In genomic region chr7:507623-508305, GRCh38 we compare ENCODE assay signal across 20 cellular contexts. TPM values are rescaled to one million over a fixed set of nuclear protein-coding genes. Genes with fewer than 3 reads are reported as not detected.
DNase-seq lines count a peak whose midpoint lies in the region; ATAC-seq and TF ChIP-seq lines count a peak whose summit lies in the region.
"Had no signal": no experiment of that assay in that cellular context is flagged by ENCODE, and none has a peak within 500 bp of the region (broad histone marks: within the 10 kb centered on the region; RNA-seq: fewer than 3 reads in every experiment).

No MANE protein-coding gene starts in this region.

- H3K4me3 ChIP-seq in Caco-2 (ENCODE audit: low read depth, low read length) (no peak overlapping the region), coronary artery (no peak overlapping the region), left lung (no peak overlapping the region), spleen (no peak overlapping the region), thyroid gland (replicated peaks in 1 of 3) (no peak overlapping the region)
- H3K4me3 ChIP-seq: esophagus squamous epithelium, K562 had no signal

- H3K4me1 Mint-ChIP-seq in Caco-2 (ENCODE audit: low read depth, unreplicated experiment): peaks cover 22% of the 10 kb centered on the region
- H3K4me1 Mint-ChIP-seq in activated T-cell treated with anti-CD3 and anti-CD28 coated beads, Interleukin-2, amount 50 U/mL, for 4 hours (ENCODE audit: low read depth): no peaks in the 10 kb centered on the region
- H3K4me1 Mint-ChIP-seq: T-cell had no signal

- CTCF ChIA-PET in Caco-2 (lab: Charles Lee): no interaction called here

- H3K27me3 ChIP-seq in Caco-2 (replicated peaks; ENCODE audit: control insufficient read depth, insufficient read depth, low read length): no peaks in the 10 kb centered on the region
- no peaks in the 10 kb centered on the region for H3K27me3 ChIP-seq in left lung
- no peaks in the 10 kb centered on the region for H3K27me3 ChIP-seq in spleen (replicated peaks in 1 of 7)
- no peaks in the 10 kb centered on the region for H3K27me3 ChIP-seq in thyroid gland

- no peaks in the 10 kb centered on the region; the same call in none of the 2 replicates for H3K36me3 ChIP-seq in Caco-2 (ENCODE audit: control insufficient read depth, insufficient read depth, low read length)
- H3K36me3 ChIP-seq in left lung: peaks cover 0 to 37% of the 10 kb centered on the region in 2 donors
- peaks cover 0 to 99% (median 11%) of the 10 kb centered on the region in 6 donors for H3K36me3 ChIP-seq in spleen
- peaks cover 2 to 3% of the 10 kb centered on the region in 2 donors for H3K36me3 ChIP-seq in thyroid gland

- intact Hi-C loops in Caco-2 (cut with micrococcal nuclease; ENCODE audit: unreplicated experiment) (no loop called here), left lung (cut with DNase I) (no loop called here), spleen (cut with DNase I; ENCODE audit: low total_unique reads) (no loop called here), thyroid gland (cut with DNase I) (loop anchor here (10.0 kb wide), 1 partner anchor 113 kb away; no protein-coding TSS in a partner anchor)

- H3K36me3 Mint-ChIP-seq in Caco-2 (ENCODE audit: insufficient read depth, unreplicated experiment): peaks cover 83% of the 10 kb centered on the region
- H3K36me3 Mint-ChIP-seq in activated T-cell treated with anti-CD3 and anti-CD28 coated beads, Interleukin-2, amount 50 U/mL, for 4 hours (ENCODE audit: insufficient read depth): peaks cover 8% of the 10 kb centered on the region
- H3K36me3 Mint-ChIP-seq: T-cell had no signal

- BruUV-seq in Caco-2 (replicated peaks; lab: Mats Ljungman, UMichigan): no TSS peak

- ATAC-seq in left lung: no peak
- ATAC-seq in activated T-cell treated with anti-CD3 and anti-CD28 coated beads, Interleukin-2, amount 50 U/mL, for 4 hours: no peak
- ATAC-seq: activated T-cell treated with anti-CD3 and anti-CD28 coated beads, Interleukin-2, amount 50 U/mL, for 72 hours; K562; stimulated activated effector memory CD8-positive, alpha-beta T cell treated with anti-CD3 and anti-CD28 coated beads, Interleukin-12 subunit alpha, Interleukin-12 subunit beta, amount 100 ng/mL, for 72 hours; T-cell; WTC11 had no signal

- TF ChIP-seq POLR2A in spleen (IDR thresholded peaks at IDR 0.05) (no peak), thyroid gland (IDR thresholded peaks at IDR 0.05) (no peak)

- DNase-seq in Caco-2 (peak in 1 of 2 experiments; percentile 33), coronary artery (ENCODE audit: low spot score) (peak; percentile 75), left lung (peak; percentile 23 to 45), spleen (peak; percentile 41), thyroid gland (no peak)
- no peak for DNase-seq in activated effector memory CD4-positive, alpha-beta T cell treated with Interleukin-2 at 50 U/mL for 16 hours
- DNase-seq in activated T-cell treated with anti-CD3 and anti-CD28 coated beads, Interleukin-2, amount 50 U/mL, for 4 hours: no peak
- DNase-seq: activated naive CD4-positive, alpha-beta T cell treated with Interleukin-2 at 50 U/mL for 16 hours; activated T-cell treated with anti-CD3 and anti-CD28 coated beads, Interleukin-2, amount 50 U/mL, for 72 hours; AML-193; CD4-positive, alpha-beta T cell; esophagus squamous epithelium; foreskin melanocyte; NCI-H1048; NCI-H446; NCI-H774; T-cell had no signal

- peak overlapping the region; percentile 100 for H3K27ac Mint-ChIP-seq in Caco-2 (ENCODE audit: unreplicated experiment)
- H3K27ac Mint-ChIP-seq: activated T-cell treated with anti-CD3 and anti-CD28 coated beads, Interleukin-2, amount 50 U/mL, for 72 hours; CD4-positive, alpha-beta T cell; T-cell; WTC11 had no signal

- no peaks in the 10 kb centered on the region for H3K27me3 Mint-ChIP-seq in Caco-2 (ENCODE audit: insufficient read depth, unreplicated experiment)
- H3K27me3 Mint-ChIP-seq in activated T-cell treated with anti-CD3 and anti-CD28 coated beads, Interleukin-2, amount 50 U/mL, for 4 hours (ENCODE audit: low read depth): peaks cover 2% of the 10 kb centered on the region

- H3K4me1 ChIP-seq in Caco-2: peaks cover 36% of the 10 kb centered on the region
- peaks cover 5 to 22% of the 10 kb centered on the region in 2 donors for H3K4me1 ChIP-seq in left lung
- peaks cover 0 to 4% (median under 1%) of the 10 kb centered on the region in 6 donors for H3K4me1 ChIP-seq in spleen
- peaks cover 3 to 4% of the 10 kb centered on the region in 2 donors for H3K4me1 ChIP-seq in thyroid gland

- POLR2A ChIA-PET in Caco-2 (lab: Charles Lee): no interaction called here

- H3K9me3 ChIP-seq in Caco-2 (no peaks in the 10 kb centered on the region), left lung (no peaks in the 10 kb centered on the region), spleen (no peaks in the 10 kb centered on the region), thyroid gland (no peaks in the 10 kb centered on the region)
- H3K9me3 ChIP-seq: esophagus squamous epithelium had no signal

- TF ChIP-seq CTCF in Caco-2 (IDR thresholded peaks at IDR 0.05; ENCODE audit: insufficient read depth in 1 of 2, low read depth in 1 of 2, low read length in 1 of 2, severe bottlenecking in 1 of 2, unreplicated experiment in 1 of 2) (no peak), coronary artery (IDR thresholded peaks at IDR 0.05) (no peak), left lung (IDR thresholded peaks at IDR 0.05) (no peak), spleen (IDR thresholded peaks at IDR 0.05 in 8 of 11, conservative IDR thresholded peaks at IDR 0.05 in 3 of 11) (no peak), thyroid gland (IDR thresholded peaks at IDR 0.05) (no peak)

- H3K27ac ChIP-seq in coronary artery: peak overlapping the region; percentile 48 to 100
- H3K27ac ChIP-seq in left lung: no peak overlapping the region
- peak overlapping the region in 1 of 8 donors; percentile 21 for H3K27ac ChIP-seq in spleen
- no peak overlapping the region for H3K27ac ChIP-seq in thyroid gland

- H3K4me3 Mint-ChIP-seq in Caco-2 (ENCODE audit: unreplicated experiment): no peak overlapping the region
- no peak overlapping the region for H3K4me3 Mint-ChIP-seq in activated T-cell treated with anti-CD3 and anti-CD28 coated beads, Interleukin-2, amount 50 U/mL, for 4 hours
- H3K4me3 Mint-ChIP-seq: activated T-cell treated with anti-CD3 and anti-CD28 coated beads, Interleukin-2, amount 50 U/mL, for 72 hours; CD4-positive, alpha-beta T cell; stimulated activated effector memory CD8-positive, alpha-beta T cell treated with anti-CD3 and anti-CD28 coated beads, Interleukin-12 subunit alpha, Interleukin-12 subunit beta, amount 100 ng/mL, for 72 hours; T-cell; WTC11 had no signal

- WGBS in spleen, 5 donors: 82 to 91% (median 89%) methylated on average over 14 to 17 of the region's 17 CpGs
- WGBS in thyroid gland, 2 donors: 91% methylated on average over 12 to 17 of the region's 17 CpGs

- no peaks in the 10 kb centered on the region for H3K9me3 Mint-ChIP-seq in Caco-2 (ENCODE audit: unreplicated experiment)
- H3K9me3 Mint-ChIP-seq in activated T-cell treated with anti-CD3 and anti-CD28 coated beads, Interleukin-2, amount 50 U/mL, for 4 hours: no peaks in the 10 kb centered on the region
- H3K9me3 Mint-ChIP-seq: activated T-cell treated with anti-CD3 and anti-CD28 coated beads, Interleukin-2, amount 50 U/mL, for 72 hours; CD4-positive, alpha-beta T cell; stimulated activated effector memory CD8-positive, alpha-beta T cell treated with anti-CD3 and anti-CD28 coated beads, Interleukin-12 subunit alpha, Interleukin-12 subunit beta, amount 100 ng/mL, for 72 hours; T-cell; WTC11 had no signal

RNA-seq across cellular contexts. Expression of gene PDGFA, which starts 11.9 kb away (rescaled TPM):
- 76.8 and 78.5 TPM in 2 replicates for total RNA-seq in Caco-2 (2022)
- 10 to 100 TPM; 29.1 to 69.4 TPM for total RNA-seq in left lung
- 10 to 100 TPM; 16.1 to 49.5 (median 24.5) TPM for total RNA-seq in spleen
- polyA plus RNA-seq in spleen: 10 to 100 TPM in 1 of 3 donors, 1 to 10 TPM in 2; 6.1 to 16.8 (median 9.9) TPM
- 10 to 100 TPM in 2 of 4 donors, 1 to 10 TPM in 2; 6.6 to 20.0 (median 10.8) TPM for total RNA-seq in thyroid gland
- total RNA-seq in activated T-cell treated with anti-CD3 and anti-CD28 coated beads, Interleukin-2, amount 50 U/mL, for 4 hours: 10 to 100 TPM; 10.1 to 31.3 (median 21.8) TPM

Comparison
In these comparisons a context has a peak if more than half of its experiments do, and no peak if none do; other contexts are left out.
1. DNase-seq: peak in coronary artery (single experiment), left lung (2 of 2) and spleen (single experiment); none in activated effector memory CD4-positive, alpha-beta T cell treated with Interleukin-2 at 50 U/mL for 16 hours (single experiment), thyroid gland (0 of 2) and activated T-cell treated with anti-CD3 and anti-CD28 coated beads, Interleukin-2, amount 50 U/mL, for 4 hours (single experiment).
2. H3K27ac ChIP-seq: peak in coronary artery (2 of 2); none in left lung (0 of 2) and thyroid gland (0 of 3).